Comparison of ENCODE assay signal across 1 cellular context in genomic region chr10:44704616-44705015, GRCh38.
TF ChIP-seq lines count a peak whose summit lies in the region.

No MANE protein-coding gene starts in this region.

TF ChIP-seq in IMR-90, 13 proteins besides CTCF, POLR2A, EP300 and RAD21:
- TF ChIP-seq SMC3 (IDR thresholded peaks at IDR 0.05; ENCODE audit: low read depth, low read length) (no peak), ELK1 (IDR thresholded peaks at IDR 0.05; ENCODE audit: borderline replicate concordance, low read depth, low read length) (no peak), CEBPB (IDR thresholded peaks at IDR 0.05; ENCODE audit: low read depth, low read length) (no peak), RFX5 (IDR thresholded peaks at IDR 0.05; ENCODE audit: low read depth, low read length) (no peak), BHLHE40 (IDR thresholded peaks at IDR 0.05; ENCODE audit: low read depth, low read length) (no peak), MAFK (IDR thresholded peaks at IDR 0.05; ENCODE audit: low read depth, low read length) (no peak), MXI1 (IDR thresholded peaks at IDR 0.05; ENCODE audit: borderline replicate concordance, low read depth, low read length) (no peak), USF2 (IDR thresholded peaks at IDR 0.05; ENCODE audit: low read depth, low read length) (no peak)
